In genomic region chr6:14462135-14462905, GRCh38 we compare ENCODE assay signal across 15 cellular contexts.
"Had no signal": no experiment of that assay in that cellular context is flagged by ENCODE, and none has a peak within 500 bp of the region (broad histone marks: within the 10 kb centered on the region; RNA-seq: fewer than 3 reads in every experiment).

No MANE protein-coding gene starts in this region.

- ATAC-seq: foreskin keratinocyte, gastroesophageal sphincter, heart left ventricle, left lung, left ventricle myocardium superior, lower lobe of right lung, mucosa of descending colon had no signal

- H3K27ac Mint-ChIP-seq: immature natural killer cell, mesothelial cell of epicardium had no signal

- H3K36me3 Mint-ChIP-seq: mesothelial cell of epicardium had no signal

- H3K4me3 Mint-ChIP-seq: mesothelial cell of epicardium had no signal

- H3K4me1 Mint-ChIP-seq: mesothelial cell of epicardium had no signal

- DNase-seq: dermis blood vessel endothelial cell; dorsolateral prefrontal cortex; effector CD4-positive, alpha-beta T cell; effector memory CD4-positive, alpha-beta T cell; foreskin keratinocyte; heart left ventricle; left cardiac atrium; left lung; left ventricle myocardium superior; lower lobe of right lung; mesenchymal stem cell; mucosa of descending colon had no signal
